Comparison of ENCODE assay signal across 15 cellular contexts in the genomic region with DNA sequence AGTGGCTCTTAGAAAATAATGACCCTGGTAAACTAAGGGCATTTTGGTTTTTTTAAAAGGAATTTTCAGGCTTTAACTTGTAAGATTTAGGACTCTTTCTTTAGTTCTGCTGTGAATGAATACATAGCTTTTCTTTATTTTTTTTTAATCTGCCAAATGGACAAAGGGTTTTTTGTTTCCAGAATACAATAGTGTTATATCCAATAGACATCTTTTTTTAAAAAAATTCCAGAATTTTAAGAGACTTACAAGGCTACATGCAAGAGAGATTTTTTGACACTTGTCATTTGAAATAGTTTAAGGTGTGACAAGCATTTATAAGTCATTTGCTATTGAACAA. TPM values are rescaled to one million over a fixed set of nuclear protein-coding genes. Genes with fewer than 3 reads are reported as not detected.
DNase-seq lines count a peak whose midpoint lies in the region; ATAC-seq and TF ChIP-seq lines count a peak whose summit lies in the region.
"Had no signal": no experiment of that assay in that cellular context is flagged by ENCODE, and none has a peak within 500 bp of the region (broad histone marks: within the 10 kb centered on the region; RNA-seq: fewer than 3 reads in every experiment).

No MANE protein-coding gene starts in this region.

- H3K4me1 ChIP-seq in ascending aorta: peaks cover 0 to 5% of the 10 kb centered on the region in 2 donors
- H3K4me1 ChIP-seq in esophagus muscularis mucosa: peaks cover 0 to 38% (median 21%) of the 10 kb centered on the region in 4 donors
- peaks cover 0 to 24% of the 10 kb centered on the region in 2 donors for H3K4me1 ChIP-seq in uterus
- H3K4me1 ChIP-seq: SJSA1 had no signal

- TF ChIP-seq POLR2A in esophagus muscularis mucosa (IDR thresholded peaks at IDR 0.05; ENCODE audit: low read depth) (no peak), uterus (IDR thresholded peaks at IDR 0.05) (no peak)

- H3K4me3 Mint-ChIP-seq in osteocyte (ENCODE audit: unreplicated experiment): no peak overlapping the region
- H3K4me3 Mint-ChIP-seq: B cell; CD4-positive, alpha-beta memory T cell had no signal

- peaks cover 5% of the 10 kb centered on the region for H3K36me3 Mint-ChIP-seq in osteocyte (ENCODE audit: unreplicated experiment)

- H3K4me3 ChIP-seq in ascending aorta (no peak overlapping the region), esophagus muscularis mucosa (no peak overlapping the region), uterus (no peak overlapping the region)
- H3K4me3 ChIP-seq: SJSA1 had no signal

- no peak for TF ChIP-seq CTCF in ascending aorta (IDR thresholded peaks at IDR 0.05)
- no peak for TF ChIP-seq CTCF in esophagus muscularis mucosa (IDR thresholded peaks at IDR 0.05)
- no peak for TF ChIP-seq CTCF in uterus (IDR thresholded peaks at IDR 0.05)
- no peak for TF ChIP-seq CTCF in osteocyte (IDR thresholded peaks at IDR 0.05)

- H3K4me1 Mint-ChIP-seq in osteocyte (ENCODE audit: unreplicated experiment): peaks cover 26% of the 10 kb centered on the region
- H3K4me1 Mint-ChIP-seq: B cell had no signal

- no peaks in the 10 kb centered on the region for H3K36me3 ChIP-seq in ascending aorta
- H3K36me3 ChIP-seq in esophagus muscularis mucosa: no peaks in the 10 kb centered on the region
- no peaks in the 10 kb centered on the region for H3K36me3 ChIP-seq in uterus
- H3K36me3 ChIP-seq: SJSA1 had no signal

- TF ChIP-seq EP300 in esophagus muscularis mucosa (IDR thresholded peaks at IDR 0.05): no peak

- no peaks in the 10 kb centered on the region for H3K9me3 Mint-ChIP-seq in osteocyte (ENCODE audit: unreplicated experiment)

- H3K27me3 ChIP-seq in ascending aorta (no peaks in the 10 kb centered on the region), esophagus muscularis mucosa (no peaks in the 10 kb centered on the region), uterus (no peaks in the 10 kb centered on the region)
- H3K27me3 ChIP-seq: SJSA1 had no signal

- DNase-seq in ascending aorta (ENCODE audit: low spot score in 2 of 2): no peak
- DNase-seq in esophagus muscularis mucosa (ENCODE audit: extremely low spot score): no peak
- peak; percentile 26 for DNase-seq in putamen (ENCODE audit: low spot score)
- no peak for DNase-seq in uterus
- no peak for DNase-seq in osteocyte (ENCODE audit: extremely low spot score, unreplicated experiment)
- DNase-seq in NOMO-1 (lab: John Stamatoyannopoulos, UW; ENCODE audit: unreplicated experiment in 2 of 2): no peak
- DNase-seq: CD4-positive, alpha-beta memory T cell; IMR-90; NCI-H187; NCI-H446; NCI-H69; RPMI8226 had no signal

- intact Hi-C loops in ascending aorta (cut with DNase I): no loop called here
- intact Hi-C loops in esophagus muscularis mucosa (cut with DNase I): no loop called here
- intact Hi-C loops in uterus (cut with DNase I; ENCODE audit: low total_unique reads): no loop called here

- H3K9me3 ChIP-seq in ascending aorta (no peaks in the 10 kb centered on the region), esophagus muscularis mucosa (no peaks in the 10 kb centered on the region), uterus (no peaks in the 10 kb centered on the region)
- H3K9me3 ChIP-seq: SJSA1 had no signal

- H3K27ac ChIP-seq in ascending aorta: peak overlapping the region; percentile 19 to 53
- H3K27ac ChIP-seq in esophagus muscularis mucosa (replicated peaks in 1 of 4): peak overlapping the region in 3 of 4 donors; percentile 34 to 63 (median 62)
- peak overlapping the region; percentile 76 to 90 for H3K27ac ChIP-seq in uterus
- H3K27ac ChIP-seq: SJSA1 had no signal

- ATAC-seq in GM21367 (IDR thresholded peaks at IDR 0.05; ENCODE audit: unreplicated experiment): no peak

- no peak overlapping the region for H3K27ac Mint-ChIP-seq in osteocyte (ENCODE audit: unreplicated experiment)
- H3K27ac Mint-ChIP-seq: B cell had no signal

- H3K27me3 Mint-ChIP-seq in osteocyte (ENCODE audit: unreplicated experiment): peaks cover 3% of the 10 kb centered on the region
- H3K27me3 Mint-ChIP-seq: B cell; CD4-positive, alpha-beta memory T cell had no signal

RNA-seq across cellular contexts. Expression of gene SETMAR, which starts 38.1 kb away (rescaled TPM):
- total RNA-seq in ascending aorta: 13.6 TPM
- total RNA-seq in esophagus muscularis mucosa: 10 to 100 TPM; 28.5 to 42.6 (median 31.4) TPM
- 10 to 100 TPM; 32.3 to 37.6 (median 36.2) TPM for total RNA-seq in uterus
- 14.6 and 18.0 TPM in 2 replicates for total RNA-seq in osteocyte
